7 cellular contexts compared by ENCODE assay signal in genomic region chr15:79923068-79923514, GRCh38.
A peak's percentile ranks its signal among the peaks of the same experiment; 100 is the strongest.
DNase-seq lines count a peak whose midpoint lies in the region; ATAC-seq lines count a peak whose summit lies in the region.

No MANE protein-coding gene starts in this region.

- ATAC-seq in GM18502 (IDR thresholded peaks at IDR 0.05; ENCODE audit: poor library complexity, unreplicated experiment) (peak; percentile 48), HG02571 (IDR thresholded peaks at IDR 0.05; ENCODE audit: unreplicated experiment) (peak; percentile 39)

- no peaks in the 10 kb centered on the region for H3K27me3 ChIP-seq in layer of hippocampus (ENCODE audit: control insufficient read depth, insufficient read depth, low read length)

- peak overlapping the region; percentile 71 for H3K27ac ChIP-seq in layer of hippocampus (ENCODE audit: low read depth, low read length)

- DNase-seq in NCI-H1092 (lab: John Stamatoyannopoulos, UW), result peak; percentile 1
- DNase-seq in activated CD4-positive, alpha-beta T cell treated with anti-CD3 and anti-CD28 coated beads for 1 hour, result peak; percentile 54
- DNase-seq in cerebellar cortex (ENCODE audit: low spot score), result peak; percentile 48
- peak; percentile 64 for DNase-seq in stimulated activated CD4-positive, alpha-beta T cell treated with anti-CD3 and anti-CD28 coated beads, Interleukin-2, amount 100 ng/mL, for 4 hours (ENCODE audit: low read depth)

Comparison
In these comparisons a context has a peak if more than half of its experiments do, and no peak if none do; other contexts are left out.
1. Peak in every context shown above with its lines: DNase-seq, ATAC-seq and H3K27ac ChIP-seq.
2. DNase-seq: peak in every context shown above with its lines; median percentile 64 in stimulated activated CD4-positive, alpha-beta T cell treated with anti-CD3 and anti-CD28 coated beads, Interleukin-2, amount 100 ng/mL, for 4 hours; 54 in activated CD4-positive, alpha-beta T cell treated with anti-CD3 and anti-CD28 coated beads for 1 hour; 48 in cerebellar cortex; 1 in NCI-H1092.